In genomic region chr3:113468536-113468935, GRCh38 we compare ENCODE assay signal across 25 cellular contexts. TPM values are rescaled to one million over a fixed set of nuclear protein-coding genes. Genes with fewer than 3 reads are reported as not detected.
DNase-seq lines count a peak whose midpoint lies in the region.
"Had no signal": no experiment of that assay in that cellular context is flagged by ENCODE, and none has a peak within 500 bp of the region (broad histone marks: within the 10 kb centered on the region; RNA-seq: fewer than 3 reads in every experiment).

No MANE protein-coding gene starts in this region.

- H3K4me2 ChIP-seq in GM23248 (ENCODE audit: unreplicated experiment), result no peak overlapping the region
- H3K4me2 ChIP-seq: SK-N-SH had no signal

- no peaks in the 10 kb centered on the region for H3K79me2 ChIP-seq in GM23248 (ENCODE audit: insufficient read depth)

- H3K27ac ChIP-seq in GM23248, result no peak overlapping the region
- H3K27ac ChIP-seq: 22Rv1 had no signal

- no peaks in the 10 kb centered on the region for H3K27me3 ChIP-seq in GM23248 (replicated peaks; ENCODE audit: insufficient read depth)
- H3K27me3 ChIP-seq: BE2C, MG63 had no signal

- 70 to 77% methylated on average over 2 of the region's 2 CpGs for WGBS in GM23248 (ENCODE audit: low coverage in 1 of 2, low lambda C conversion rate in 2 of 2, missing lambda C conversion rate in 2 of 2), 2 experiments

- in situ Hi-C loops in GM23248 (cut with MboI), result no loop called here

- H3F3A ChIP-seq in GM23248 (ENCODE audit: insufficient read depth), result no peaks in the 10 kb centered on the region

- H3K4me3 ChIP-seq in GM23248, result no peak overlapping the region
- H3K4me3 ChIP-seq: MG63 had no signal

- no peak overlapping the region for H2AFZ ChIP-seq in GM23248

- H3K9me3 ChIP-seq in GM23248 (ENCODE audit: low read depth), result no peaks in the 10 kb centered on the region
- H3K9me3 ChIP-seq: BE2C, MG63, SK-N-SH had no signal

- no peaks in the 10 kb centered on the region for H4K20me1 ChIP-seq in GM23248 (ENCODE audit: insufficient read depth)

- H3K36me3 ChIP-seq in GM23248 (ENCODE audit: low read depth), result 0 out of 2 replicates have a peak, but pooled peaks cover 14% of the 10 kb centered on the region

- DNase-seq in NCI-H82 (lab: John Stamatoyannopoulos, UW), result peak; percentile 34
- DNase-seq in NCI-H82 treated with DMSO at 0.1 percent for 48 hours (lab: John Stamatoyannopoulos, UW; ENCODE audit: unreplicated experiment), result no peak
- peak; percentile 83 for DNase-seq in NCI-H524 treated with DMSO at 0.1 percent for 48 hours (lab: John Stamatoyannopoulos, UW)
- peak; percentile 52 for DNase-seq in fibroblast of peridontal ligament (ENCODE audit: extremely low read depth)
- no peak for DNase-seq in activated CD4-positive, alpha-beta T cell treated with anti-CD3 and anti-CD28 coated beads, Interleukin-2, amount 50 U/mL, for 4 hours
- no peak for DNase-seq in SHP77 treated with DMSO at 0.1 percent for 48 hours (lab: John Stamatoyannopoulos, UW)
- DNase-seq in iPS-NIHi7 (ENCODE audit: extremely low spot score), result no peak
- DNase-seq in GM23248, result no peak
- DNase-seq: BE2C; CD4-positive, CD25-positive, alpha-beta regulatory T cell; COR-L47; DMS53; EL; HCEC 1CT; Kasumi-1; MG63; NCI-H1048; NCI-H1436; NCI-H1930; NCI-H226; NCI-H526; NK-92 treated with Interleukin-12 subunit alpha and Interleukin-12 subunit beta, amount 100 ng/mL, for 24 hours; Right ventricle myocardium superior had no signal

- H3K9ac ChIP-seq in GM23248, result no peak overlapping the region
- H3K9ac ChIP-seq: SK-N-SH had no signal

- H3K4me1 ChIP-seq in GM23248 (ENCODE audit: insufficient read depth), result no peaks in the 10 kb centered on the region
- H3K4me1 ChIP-seq: BE2C had no signal

- H3K9me2 ChIP-seq in GM23248 (ENCODE audit: insufficient read depth), result no peaks in the 10 kb centered on the region
- H3K9me2 ChIP-seq: SK-N-SH had no signal

RNA-seq across cellular contexts. Expression of gene CFAP44, which starts 27.2 kb away (rescaled TPM):
- total RNA-seq in GM23248 (2014; rRNA removed; shearing (Covaris generic)), result 1.4 and 2.7 TPM in 2 replicates
- 0.55 and 0.63 TPM in 2 replicates for polyA plus RNA-seq in GM23248 (2016; fragmentation: Nextera tagmentation; extraction: Ambion mirVana)

RNA-seq across cellular contexts. Expression of gene SPICE1, which starts 46.4 kb away (rescaled TPM):
- 5.5 and 15.6 TPM in 2 replicates for total RNA-seq in GM23248 (2014; rRNA removed; shearing (Covaris generic))
- 5.8 and 8.3 TPM in 2 replicates for polyA plus RNA-seq in GM23248 (2016; fragmentation: Nextera tagmentation; extraction: Ambion mirVana)

Comparison
In these comparisons a context has a peak if more than half of its experiments do, and no peak if none do; other contexts are left out.
1. DNase-seq: peak in NCI-H82 (single experiment), NCI-H524 treated with DMSO at 0.1 percent for 48 hours (single experiment) and fibroblast of peridontal ligament (single experiment); none in NCI-H82 treated with DMSO at 0.1 percent for 48 hours (single experiment), activated CD4-positive, alpha-beta T cell treated with anti-CD3 and anti-CD28 coated beads, Interleukin-2, amount 50 U/mL, for 4 hours (0 of 2), SHP77 treated with DMSO at 0.1 percent for 48 hours (single experiment), iPS-NIHi7 (single experiment) and GM23248 (single experiment).